21 cellular contexts compared by ENCODE assay signal in genomic region chr2:180463608-180464007, GRCh38.
"Had no signal": no experiment of that assay in that cellular context is flagged by ENCODE, and none has a peak within 500 bp of the region (broad histone marks: within the 10 kb centered on the region; RNA-seq: fewer than 3 reads in every experiment).

No MANE protein-coding gene starts in this region.

- H3K9me3 ChIP-seq: upper lobe of left lung had no signal

- H3K4me1 ChIP-seq: gastroesophageal sphincter, heart right ventricle, upper lobe of left lung had no signal

- H3K27me3 ChIP-seq: gastroesophageal sphincter, heart right ventricle, upper lobe of left lung had no signal

- H3K27ac ChIP-seq: gastroesophageal sphincter, heart right ventricle, upper lobe of left lung had no signal

- H3K4me3 ChIP-seq: gastroesophageal sphincter, heart right ventricle, lung, upper lobe of left lung had no signal

- H3K36me3 Mint-ChIP-seq: activated naive CD8-positive, alpha-beta T cell; naive B cell had no signal

- H3K4me3 Mint-ChIP-seq: activated B cell treated with CpG ODN at 0.5 μM for 24 hours; activated CD4-positive, alpha-beta T cell treated with anti-CD3 and anti-CD28 coated beads, Interleukin-2, amount 10 ng/mL, durations not matched to agents 24 days and 14 days; activated CD8-positive, alpha-beta T cell treated with anti-CD3 and anti-CD28 coated beads, Interleukin-2, amount 10 ng/mL, durations not matched to agents 7 days and 5 days; activated naive CD8-positive, alpha-beta T cell; naive B cell; stimulated activated naive CD8-positive, alpha-beta T cell treated with anti-CD3 and anti-CD28 coated beads, Interleukin-15, amount 100 ng/mL, for 72 hours had no signal

- ATAC-seq: activated CD8-positive, alpha-beta T cell treated with anti-CD3 and anti-CD28 coated beads, Interleukin-2, amount 10 ng/mL, durations not matched to agents 7 days and 5 days; gastroesophageal sphincter; heart right ventricle; sciatic nerve; stimulated activated naive CD8-positive, alpha-beta T cell treated with anti-CD3 and anti-CD28 coated beads, Interleukin-15, amount 100 ng/mL, for 72 hours had no signal

- H3K27ac Mint-ChIP-seq: activated B cell treated with CpG ODN at 0.5 μM for 24 hours; activated CD4-positive, alpha-beta T cell treated with anti-CD3 and anti-CD28 coated beads, Interleukin-2, amount 10 ng/mL, durations not matched to agents 24 days and 14 days; activated CD8-positive, alpha-beta T cell treated with anti-CD3 and anti-CD28 coated beads, Interleukin-2, amount 10 ng/mL, durations not matched to agents 7 days and 5 days; activated naive CD8-positive, alpha-beta T cell; naive B cell; stimulated activated naive CD8-positive, alpha-beta T cell treated with anti-CD3 and anti-CD28 coated beads, Interleukin-15, amount 100 ng/mL, for 72 hours had no signal

- H3K27me3 Mint-ChIP-seq: activated B cell treated with CpG ODN at 0.5 μM for 24 hours; activated CD4-positive, alpha-beta T cell treated with anti-CD3 and anti-CD28 coated beads, Interleukin-2, amount 10 ng/mL, durations not matched to agents 24 days and 14 days; activated naive CD8-positive, alpha-beta T cell; naive B cell; stimulated activated naive CD8-positive, alpha-beta T cell treated with anti-CD3 and anti-CD28 coated beads, Interleukin-15, amount 100 ng/mL, for 72 hours had no signal

- H3K4me1 Mint-ChIP-seq: activated B cell treated with CpG ODN at 0.5 μM for 24 hours; activated CD4-positive, alpha-beta T cell treated with anti-CD3 and anti-CD28 coated beads, Interleukin-2, amount 10 ng/mL, durations not matched to agents 24 days and 14 days; naive B cell; stimulated activated naive CD8-positive, alpha-beta T cell treated with anti-CD3 and anti-CD28 coated beads, Interleukin-15, amount 100 ng/mL, for 72 hours had no signal

- H3K36me3 ChIP-seq: gastroesophageal sphincter, heart right ventricle, upper lobe of left lung had no signal

- DNase-seq: activated B cell treated with CpG ODN at 0.5 μM for 24 hours; activated CD4-positive, alpha-beta T cell treated with anti-CD3 and anti-CD28 coated beads, Interleukin-2, amount 10 ng/mL, durations not matched to agents 24 days and 14 days; activated CD8-positive, alpha-beta memory T cell treated with anti-CD3 and anti-CD28 coated beads, Interleukin-2, amount 50 U/mL, for 4 hours; activated CD8-positive, alpha-beta T cell treated with anti-CD3 and anti-CD28 coated beads, Interleukin-2, amount 10 ng/mL, durations not matched to agents 7 days and 5 days; activated effector memory CD4-positive, alpha-beta T cell treated with anti-CD3 and anti-CD28 coated beads, Interleukin-2, amount 50 U/mL, for 16 hours; activated T-cell treated with anti-CD3 and anti-CD28 coated beads, Interleukin-2, amount 50 U/mL, for 48 hours; amniotic stem cell; central memory CD4-positive, alpha-beta T cell; cortex of kidney; effector CD4-positive, alpha-beta T cell; heart right ventricle; naive B cell; occipital lobe; stimulated activated CD4-positive, alpha-beta T cell treated with anti-CD3 and anti-CD28 coated beads, Interleukin-1b, Interleukin-23, amount 100 ng/mL, for 48 hours; stimulated activated naive CD8-positive, alpha-beta T cell treated with anti-CD3 and anti-CD28 coated beads, Interleukin-15, amount 100 ng/mL, for 72 hours; T-helper 2 cell; upper lobe of left lung had no signal

- H3K9me3 Mint-ChIP-seq: activated B cell treated with CpG ODN at 0.5 μM for 24 hours; activated CD4-positive, alpha-beta T cell treated with anti-CD3 and anti-CD28 coated beads, Interleukin-2, amount 10 ng/mL, durations not matched to agents 24 days and 14 days had no signal
